Comparison of ENCODE assay signal across 9 cellular contexts in genomic region chr4:80173387-80173786, GRCh38. TPM values are rescaled to one million over a fixed set of nuclear protein-coding genes. Genes with fewer than 3 reads are reported as not detected.
A peak's percentile ranks its signal among the peaks of the same experiment; 100 is the strongest.
DNase-seq lines count a peak whose midpoint lies in the region; ATAC-seq and TF ChIP-seq lines count a peak whose summit lies in the region.
"Had no signal": no experiment of that assay in that cellular context is flagged by ENCODE, and none has a peak within 500 bp of the region (broad histone marks: within the 10 kb centered on the region; RNA-seq: fewer than 3 reads in every experiment).

No MANE protein-coding gene starts in this region.

- no peaks in the 10 kb centered on the region for H3F3A ChIP-seq in smooth muscle cell (ENCODE audit: low read depth)

- TF ChIP-seq CTCF in Peyer's patch (IDR thresholded peaks at IDR 0.05) = no peak
- TF ChIP-seq CTCF in colonic mucosa (IDR thresholded peaks at IDR 0.05) = no peak
- no peak for TF ChIP-seq CTCF in smooth muscle cell (IDR thresholded peaks at IDR 0.05; ENCODE audit: borderline replicate concordance, insufficient read depth, poor library complexity, severe bottlenecking)

- H3K79me2 ChIP-seq in smooth muscle cell (ENCODE audit: low read depth) = no peaks in the 10 kb centered on the region

- no peak overlapping the region for H3K9ac ChIP-seq in colonic mucosa (ENCODE audit: low read depth in 2 of 2, low read length in 2 of 2)
- no peak overlapping the region for H3K9ac ChIP-seq in smooth muscle cell (ENCODE audit: low read depth)

- H3K27ac ChIP-seq in Peyer's patch (peak overlapping the region in 2 of 4 donors; percentile 20 to 69), colonic mucosa (peak overlapping the region; percentile 63), smooth muscle cell (ENCODE audit: low read depth) (no peak overlapping the region)
- H3K27ac ChIP-seq: SK-N-MC had no signal

- H3K4me2 ChIP-seq in smooth muscle cell = no peak overlapping the region

- H3K27me3 ChIP-seq in Peyer's patch (no peaks in the 10 kb centered on the region), colonic mucosa (no peaks in the 10 kb centered on the region), smooth muscle cell (ENCODE audit: low read depth) (peaks cover 4% of the 10 kb centered on the region)

- intact Hi-C loops in colonic mucosa (cut with DNase I) = no loop called here
- intact Hi-C loops in cardiac septum (cut with DNase I) = no loop called here

- ATAC-seq in GM18861 (IDR thresholded peaks at IDR 0.05; ENCODE audit: unreplicated experiment) = peak; percentile 98
- ATAC-seq in HG02852 (IDR thresholded peaks at IDR 0.05; ENCODE audit: unreplicated experiment) = peak; percentile 86

- H3K36me3 ChIP-seq in Peyer's patch = no peaks in the 10 kb centered on the region
- H3K36me3 ChIP-seq in colonic mucosa = no peaks in the 10 kb centered on the region
- H3K36me3 ChIP-seq in smooth muscle cell (ENCODE audit: low read depth) = no peaks in the 10 kb centered on the region

- H3K4me3 ChIP-seq in Peyer's patch (no peak overlapping the region), colonic mucosa (no peak overlapping the region), smooth muscle cell (no peak overlapping the region)
- H3K4me3 ChIP-seq: SK-N-MC had no signal

- DNase-seq in Peyer's patch (peak in 2 of 3 donors; percentile 69 to 73), colonic mucosa (no peak), smooth muscle cell (lab: John Stamatoyannopoulos, UW; ENCODE audit: unreplicated experiment) (no peak), C1 segment of cervical spinal cord (lab: John Stamatoyannopoulos, UW) (no peak), NCI-H524 (lab: John Stamatoyannopoulos, UW) (no peak), cardiac septum (ENCODE audit: low spot score) (no peak)

- H3K9me3 ChIP-seq in Peyer's patch = no peaks in the 10 kb centered on the region
- H3K9me3 ChIP-seq in colonic mucosa = no peaks in the 10 kb centered on the region
- H3K9me3 ChIP-seq in smooth muscle cell (replicated peaks; ENCODE audit: low read depth) = no peaks in the 10 kb centered on the region

- H3K4me1 ChIP-seq in Peyer's patch (peaks cover 0 to 4% (median 0%) of the 10 kb centered on the region in 4 donors), colonic mucosa (no peaks in the 10 kb centered on the region), smooth muscle cell (ENCODE audit: low read depth) (no peaks in the 10 kb centered on the region)

- H4K20me1 ChIP-seq in smooth muscle cell (ENCODE audit: low read depth) = no peaks in the 10 kb centered on the region

- no peak for TF ChIP-seq POLR2A in Peyer's patch (IDR thresholded peaks at IDR 0.05)

- H2AFZ ChIP-seq in smooth muscle cell (ENCODE audit: low read depth) = no peak overlapping the region

RNA-seq across cellular contexts. Expression of gene PRDM8, which starts 23.9 kb away (rescaled TPM):
- total RNA-seq in Peyer's patch = 1 to 10 TPM in 2 of 4 donors, under 1 TPM in 2; 0.35 to 5.8 (median 3.3) TPM
- total RNA-seq in colonic mucosa = 1 to 10 TPM in 1 of 2 donors, under 1 TPM in 1; 0.82 to 1.6 TPM
- 0.09 and 0.36 TPM in 2 replicates for total RNA-seq in smooth muscle cell
- polyA plus RNA-seq in smooth muscle cell = 0.15 and 0.25 TPM in 2 replicates
- total RNA-seq in cardiac septum = 1.6 TPM

Comparison
In these comparisons a context has a peak if more than half of its experiments do, and no peak if none do; other contexts are left out.
1. DNase-seq: peak in Peyer's patch (2 of 3); none in colonic mucosa (single experiment), smooth muscle cell (single experiment), C1 segment of cervical spinal cord (0 of 14), NCI-H524 (0 of 2) and cardiac septum (single experiment).